9 cellular contexts compared by ENCODE assay signal in the genomic region with DNA sequence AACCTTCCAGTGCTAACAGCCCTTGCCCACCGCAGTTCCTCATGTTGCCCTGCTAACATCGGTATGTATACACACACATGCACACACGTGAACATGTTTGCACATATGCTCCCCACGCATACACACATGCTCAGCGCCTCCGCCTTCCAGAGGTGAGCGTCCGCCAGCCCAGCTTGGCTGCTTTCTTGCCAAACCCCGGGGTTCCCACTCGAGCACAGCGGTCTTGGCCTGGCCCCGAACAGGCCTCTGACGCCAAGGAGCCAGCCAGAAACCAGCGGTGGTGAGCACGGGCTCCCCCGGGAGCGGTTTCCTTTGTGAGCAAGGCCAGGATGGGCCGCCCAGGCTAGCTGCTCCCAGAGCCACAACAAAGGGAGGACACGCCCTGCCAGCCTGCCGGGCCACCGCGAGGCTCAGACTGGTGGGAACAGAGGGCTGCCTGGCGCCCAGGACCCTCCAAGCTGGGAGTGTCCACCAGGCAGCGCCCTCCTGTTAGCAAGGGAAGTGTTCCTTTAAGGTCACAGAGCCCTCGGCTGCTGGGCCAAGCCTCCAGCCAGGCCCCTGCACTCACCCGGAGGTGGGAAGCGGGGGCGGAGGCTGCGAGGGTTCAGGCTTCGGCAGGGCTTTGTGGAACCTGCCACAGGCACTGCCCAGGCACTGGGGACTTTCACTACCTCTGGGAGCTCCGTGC.
DNase-seq lines count a peak whose midpoint lies in the region; ATAC-seq and TF ChIP-seq lines count a peak whose summit lies in the region.
"Had no signal": no experiment of that assay in that cellular context is flagged by ENCODE, and none has a peak within 500 bp of the region (broad histone marks: within the 10 kb centered on the region; RNA-seq: fewer than 3 reads in every experiment).

No MANE protein-coding gene starts in this region.

- H3K4me1 ChIP-seq in HAP-1 = peaks cover 14% of the 10 kb centered on the region
- peaks cover 0 to 27% (median 21%) of the 10 kb centered on the region in 12 donors for H3K4me1 ChIP-seq in heart left ventricle
- peaks cover 0 to 14% (median 13%) of the 10 kb centered on the region in 4 donors for H3K4me1 ChIP-seq in sigmoid colon

- H3K9me3 ChIP-seq in HAP-1 (no peaks in the 10 kb centered on the region), heart left ventricle (peaks cover 0 to 9% (median 0%) of the 10 kb centered on the region in 12 donors), sigmoid colon (no peaks in the 10 kb centered on the region)

- H3K36me3 ChIP-seq in HAP-1 (replicated peaks) (no peaks in the 10 kb centered on the region), heart left ventricle (no peaks in the 10 kb centered on the region), sigmoid colon (no peaks in the 10 kb centered on the region)

- TF ChIP-seq POLR2A in heart left ventricle (IDR thresholded peaks at IDR 0.05) = no peak
- no peak for TF ChIP-seq POLR2A in sigmoid colon (IDR thresholded peaks at IDR 0.05)

- DNase-seq in HAP-1 (ENCODE audit: low spot score in 2 of 2) (peak; percentile 68 to 87), SW480 (ENCODE audit: low spot score) (peak; percentile 92), heart left ventricle (peak; percentile 82 to 91 (median 87)), sigmoid colon (no peak), NCI-H146 (lab: John Stamatoyannopoulos, UW) (no peak), NOMO-1 treated with dmso at 0.1 percent for 144 hours (lab: John Stamatoyannopoulos, UW; ENCODE audit: unreplicated experiment) (no peak), SKM-1 treated with dmso at 0.1 percent for 144 hours (lab: John Stamatoyannopoulos, UW; ENCODE audit: unreplicated experiment) (no peak)
- DNase-seq: cortex of kidney had no signal

- ATAC-seq in heart left ventricle (peak; percentile 74 to 84 (median 79)), GM21528 (IDR thresholded peaks at IDR 0.05; ENCODE audit: low FRiP score, unreplicated experiment) (no peak)

- no peak for TF ChIP-seq EP300 in sigmoid colon (IDR thresholded peaks at IDR 0.05)

- TF ChIP-seq CTCF in heart left ventricle (IDR thresholded peaks at IDR 0.05) (peak in 6 of 12 donors; percentile 6 to 41 (median 33)), sigmoid colon (IDR thresholded peaks at IDR 0.05) (no peak)

- H3K27ac ChIP-seq in heart left ventricle (peak overlapping the region; percentile 68 to 96 (median 82)), sigmoid colon (peak overlapping the region in 3 of 4 donors; percentile 33 to 85 (median 60))

- WGBS in heart left ventricle, 4 donors = 11 to 19% (median 16%) methylated on average over 6 to 31 of the region's 31 CpGs
- 21 to 36% methylated on average over 31 of the region's 31 CpGs for WGBS in sigmoid colon, 2 donors

- in situ Hi-C loops in HAP-1 (cut with MboI; ENCODE audit: low sequenced_read_pairs) = loop anchor here (10.0 kb wide), 1 partner anchor 200 kb away; no protein-coding TSS in a partner anchor

- H3K27me3 ChIP-seq in HAP-1 (ENCODE audit: low read depth) (no peaks in the 10 kb centered on the region), heart left ventricle (peaks cover 0 to 4% (median 0%) of the 10 kb centered on the region in 9 donors), sigmoid colon (no peaks in the 10 kb centered on the region)

- intact Hi-C loops in heart left ventricle (cut with DNase I) (loop anchor here (1.0 to 10.0 kb wide), 15 partner anchors 36 to 320 kb away; partner anchors contain the start of gene ALPL (in 7 of the 10)), sigmoid colon (cut with DNase I) (loop anchor here (2.0 kb wide), 1 partner anchor 66 kb away; the partner anchor contains the start of gene ALPL)

- H3K4me3 ChIP-seq in HAP-1 (no peak overlapping the region), heart left ventricle (peak overlapping the region in 2 of 12 donors; percentile 3 to 11), sigmoid colon (no peak overlapping the region)

Comparison
In these comparisons a context has a peak if more than half of its experiments do, and no peak if none do; other contexts are left out.
1. DNase-seq: peak in HAP-1 (2 of 2), SW480 (single experiment) and heart left ventricle (5 of 5); none in sigmoid colon (single experiment), NCI-H146 (single experiment), NOMO-1 treated with dmso at 0.1 percent for 144 hours (single experiment) and SKM-1 treated with dmso at 0.1 percent for 144 hours (single experiment).